Comparison of ENCODE assay signal across 8 cellular contexts in the genomic region with DNA sequence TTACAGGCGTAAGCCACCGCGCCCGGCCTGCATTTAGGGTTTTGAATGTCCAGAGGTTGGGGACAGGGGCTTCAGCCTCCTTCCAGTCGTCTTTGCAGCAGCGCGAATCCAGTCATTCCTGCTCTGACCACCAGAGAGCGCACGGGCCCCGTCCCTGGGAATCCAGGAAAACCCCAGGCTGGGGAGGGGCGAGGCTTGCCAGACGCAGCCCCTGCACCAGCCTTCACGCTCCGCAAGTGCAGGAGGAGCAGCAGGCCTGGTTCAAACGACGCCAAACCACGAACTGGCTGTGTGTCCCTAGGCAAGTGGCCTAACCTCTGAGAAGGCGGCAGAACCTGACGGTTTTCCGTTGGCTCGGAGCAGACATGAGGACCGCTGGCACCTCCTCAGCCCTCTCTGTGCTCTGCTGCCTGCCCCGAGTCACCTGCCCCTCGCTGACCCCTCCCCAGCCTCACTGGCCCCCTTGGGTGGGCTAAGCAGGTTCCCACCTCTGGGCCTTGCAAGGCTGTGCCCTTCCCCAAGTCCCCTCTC. TPM values are rescaled to one million over a fixed set of nuclear protein-coding genes. Genes with fewer than 3 reads are reported as not detected.
DNase-seq lines count a peak whose midpoint lies in the region; ATAC-seq and TF ChIP-seq lines count a peak whose summit lies in the region.

No MANE protein-coding gene starts in this region.

- no TSS peak for BruUV-seq in HCT116 (replicated peaks; lab: Mats Ljungman, UMichigan)

- H3K79me2 ChIP-seq in HCT116 (ENCODE audit: insufficient read depth, low read length) = peaks cover 30% of the 10 kb centered on the region

- intact Hi-C loops in HCT116 (cut with micrococcal nuclease) = loop anchor here (1.0 kb wide), 1 partner anchor 69 kb away; no protein-coding TSS in a partner anchor
- intact Hi-C loops in activated CD8-positive, alpha-beta T cell treated with anti-CD3 and anti-CD28 coated beads for 36 hours (cut with micrococcal nuclease) = loop anchor here (1.0 kb wide), 1 partner anchor 69 kb away; no protein-coding TSS in a partner anchor

- peak; percentile 52 for ATAC-seq in HCT116
- ATAC-seq in activated CD8-positive, alpha-beta T cell treated with anti-CD3 and anti-CD28 coated beads for 36 hours = no peak
- no peak for ATAC-seq in GM18519 (IDR thresholded peaks at IDR 0.05; ENCODE audit: low FRiP score, unreplicated experiment)

- POLR2A ChIA-PET in HCT116 (lab: Charles Lee) = no interaction called here
- POLR2A ChIA-PET in activated CD8-positive, alpha-beta T cell treated with anti-CD3 and anti-CD28 coated beads for 36 hours (lab: Charles Lee) = no interaction called here

- H3K36me3 ChIP-seq in HCT116 (ENCODE audit: control insufficient read depth in 1 of 2, insufficient read depth in 2 of 2, low read length in 2 of 2) (peaks cover 0 to 6% of the 10 kb centered on the region in 2 experiments; a peak in 1 of 4 replicates), duodenal mucosa (ENCODE audit: control insufficient read depth in 1 of 2, insufficient read depth in 2 of 2, low read length in 2 of 2) (no peaks in the 10 kb centered on the region)

- TF ChIP-seq RAD21 in HCT116 (IDR thresholded peaks at IDR 0.05; ENCODE audit: low read depth) = peak; percentile 98

- RAD21 ChIA-PET in HCT116 (lab: Charles Lee; ENCODE audit: low non-redundant PET in 1 of 2, low total read pairs in 2 of 2, uncharacterized antibody in 2 of 2, unreplicated experiment in 2 of 2) = interaction anchor here (0.6 to 0.7 kb wide), 3 partner anchors 19 to 69 kb away, joined by 3 to 11 read pairs (median 10); no protein-coding TSS in a partner anchor

- peak overlapping the region; percentile 48 for H3K4me3 ChIP-seq in AG10803 (ENCODE audit: low read length)
- peak overlapping the region; percentile 17 to 24; a peak in 3 of 4 replicates for H3K4me3 ChIP-seq in HCT116 (replicated peaks in 1 of 2; ENCODE audit: low read depth in 1 of 2, low read length in 2 of 2)
- H3K4me3 ChIP-seq in duodenal mucosa (ENCODE audit: low read depth in 1 of 2, low read length in 2 of 2) = peak overlapping the region; percentile 25 to 65

- peak overlapping the region; percentile 83; the same call in 1 of the 2 replicates for H3K9ac ChIP-seq in HCT116 (ENCODE audit: low read length)
- peak overlapping the region in 1 of 2 donors; percentile 72 for H3K9ac ChIP-seq in duodenal mucosa (ENCODE audit: low read depth in 1 of 2, low read length in 2 of 2)

- H3K27me3 ChIP-seq in HCT116 (ENCODE audit: insufficient read depth, low read length) = no peaks in the 10 kb centered on the region
- H3K27me3 ChIP-seq in duodenal mucosa (ENCODE audit: control insufficient read depth in 1 of 2, insufficient read depth in 2 of 2, low read length in 2 of 2) = no peaks in the 10 kb centered on the region

- peak overlapping the region; percentile 99; the same call in 1 of the 2 replicates for H3K27ac ChIP-seq in HCT116 (ENCODE audit: low read depth, low read length)
- no peak overlapping the region for H3K27ac ChIP-seq in duodenal mucosa (ENCODE audit: low read depth, low read length)

- peaks cover 16% of the 10 kb centered on the region for H3K36me3 Mint-ChIP-seq in activated CD8-positive, alpha-beta T cell treated with anti-CD3 and anti-CD28 coated beads for 36 hours (ENCODE audit: low read depth)

- H3K9me3 ChIP-seq in HCT116 (ENCODE audit: control insufficient read depth in 1 of 2, insufficient read depth in 1 of 2, low read depth in 1 of 2, low read length in 2 of 2) (no peaks in the 10 kb centered on the region), duodenal mucosa (ENCODE audit: control insufficient read depth in 1 of 2, low read length in 2 of 2) (no peaks in the 10 kb centered on the region)

- peak overlapping the region; percentile 35 for H3K4me3 Mint-ChIP-seq in activated CD8-positive, alpha-beta T cell treated with anti-CD3 and anti-CD28 coated beads for 36 hours

- DNase-seq in AG10803 (ENCODE audit: low read depth) = peak; percentile 62
- DNase-seq in HCT116 (ENCODE audit: low read depth, low spot score) = peak; percentile 55
- peak; percentile 30 for DNase-seq in NCI-H748 treated with DMSO at 0.1 percent for 48 hours (lab: John Stamatoyannopoulos, UW)
- peak; percentile 84 for DNase-seq in activated CD8-positive, alpha-beta T cell treated with anti-CD3 and anti-CD28 coated beads for 36 hours
- peak; percentile 73 to 84 for DNase-seq in lung microvascular endothelial cell (ENCODE audit: low read depth in 2 of 2)
- peak; percentile 68 for DNase-seq in stimulated activated CD8-positive, alpha-beta memory T cell treated with anti-CD3 and anti-CD28 coated beads, Interleukin-12 subunit alpha, Interleukin-12 subunit beta, amount 100 ng/mL, for 1 hour (ENCODE audit: low read depth)

- no peaks in the 10 kb centered on the region for H3K9me3 Mint-ChIP-seq in activated CD8-positive, alpha-beta T cell treated with anti-CD3 and anti-CD28 coated beads for 36 hours

- TF ChIP-seq POLR2A in HCT116 (IDR thresholded peaks at IDR 0.05; ENCODE audit: borderline replicate concordance, extremely low read depth, insufficient read depth, insufficient read length) = no peak

- TF ChIP-seq CTCF in AG10803 (conservative IDR thresholded peaks at IDR 0.05; ENCODE audit: low read length) (peak; percentile 80), HCT116 (IDR thresholded peaks at IDR 0.05 in 2 of 3, conservative IDR thresholded peaks at IDR 0.05 in 1 of 3; ENCODE audit: borderline replicate concordance in 1 of 3, insufficient read depth in 1 of 3, low read depth in 2 of 3, low read length in 2 of 3) (peak; percentile 84 to 93 (median 92))
- peak; percentile 98 for TF ChIP-seq CTCF in activated CD8-positive, alpha-beta T cell treated with anti-CD3 and anti-CD28 coated beads for 36 hours (IDR thresholded peaks at IDR 0.05)

- H3K27ac Mint-ChIP-seq in activated CD8-positive, alpha-beta T cell treated with anti-CD3 and anti-CD28 coated beads for 36 hours = peak overlapping the region; percentile 63

- no peaks in the 10 kb centered on the region for H3K9me2 ChIP-seq in HCT116 (ENCODE audit: insufficient read depth)

- peak overlapping the region; percentile 10 for H2AFZ ChIP-seq in HCT116 (ENCODE audit: low read depth, low read length, poor library complexity, severe bottlenecking)

- H3K4me1 Mint-ChIP-seq in activated CD8-positive, alpha-beta T cell treated with anti-CD3 and anti-CD28 coated beads for 36 hours (ENCODE audit: low read depth) = peaks cover 13% of the 10 kb centered on the region

- peaks cover 5% of the 10 kb centered on the region; the same call in 1 of the 2 replicates for H4K20me1 ChIP-seq in HCT116 (ENCODE audit: insufficient read depth)

- CTCF ChIA-PET in HCT116 (lab: Charles Lee) = no interaction called here
- CTCF ChIA-PET in activated CD8-positive, alpha-beta T cell treated with anti-CD3 and anti-CD28 coated beads for 36 hours (lab: Charles Lee) = no interaction called here

- H3K27me3 Mint-ChIP-seq in activated CD8-positive, alpha-beta T cell treated with anti-CD3 and anti-CD28 coated beads for 36 hours = peaks cover 8% of the 10 kb centered on the region

- H3K4me1 ChIP-seq in HCT116 (ENCODE audit: control insufficient read depth in 1 of 2, insufficient read depth in 2 of 2, low read length in 2 of 2) = peaks cover 18 to 35% of the 10 kb centered on the region in 2 experiments
- peaks cover 17 to 35% of the 10 kb centered on the region in 2 donors for H3K4me1 ChIP-seq in duodenal mucosa (ENCODE audit: control insufficient read depth in 1 of 2, insufficient read depth in 2 of 2, low read length in 2 of 2)

- H3K4me2 ChIP-seq in HCT116 (ENCODE audit: low read length) = peak overlapping the region; percentile 99

TF ChIP-seq in HCT116, 20 proteins besides CTCF, POLR2A, EP300 and RAD21 (continues in another document):
- peak; percentile 22 for TF ChIP-seq YY1 (IDR thresholded peaks at IDR 0.05; ENCODE audit: extremely low read depth, insufficient replicate concordance, low read depth, low read length)
- TF ChIP-seq FOSL1 (IDR thresholded peaks at IDR 0.05; ENCODE audit: low read depth) = no peak
- TF ChIP-seq SRF (IDR thresholded peaks at IDR 0.05; ENCODE audit: low read depth) = no peak
- TF ChIP-seq, protein P1, sequence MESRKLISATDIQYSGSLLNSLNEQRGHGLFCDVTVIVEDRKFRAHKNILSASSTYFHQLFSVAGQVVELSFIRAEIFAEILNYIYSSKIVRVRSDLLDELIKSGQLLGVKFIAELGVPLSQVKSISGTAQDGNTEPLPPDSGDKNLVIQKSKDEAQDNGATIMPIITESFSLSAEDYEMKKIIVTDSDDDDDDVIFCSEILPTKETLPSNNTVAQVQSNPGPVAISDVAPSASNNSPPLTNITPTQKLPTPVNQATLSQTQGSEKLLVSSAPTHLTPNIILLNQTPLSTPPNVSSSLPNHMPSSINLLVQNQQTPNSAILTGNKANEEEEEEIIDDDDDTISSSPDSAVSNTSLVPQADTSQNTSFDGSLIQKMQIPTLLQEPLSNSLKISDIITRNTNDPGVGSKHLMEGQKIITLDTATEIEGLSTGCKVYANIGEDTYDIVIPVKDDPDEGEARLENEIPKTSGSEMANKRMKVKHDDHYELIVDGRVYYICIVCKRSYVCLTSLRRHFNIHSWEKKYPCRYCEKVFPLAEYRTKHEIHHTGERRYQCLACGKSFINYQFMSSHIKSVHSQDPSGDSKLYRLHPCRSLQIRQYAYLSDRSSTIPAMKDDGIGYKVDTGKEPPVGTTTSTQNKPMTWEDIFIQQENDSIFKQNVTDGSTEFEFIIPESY (IDR thresholded peaks at IDR 0.05; ENCODE audit: extremely low read depth, insufficient replicate concordance, low read length) = no peak

RNA-seq across cellular contexts. Expression of a gene that starts 2.0 kb away (rescaled TPM):
- total RNA-seq in HCT116 (2021; ENCODE audit: unreplicated experiment) (93.8 TPM), lung microvascular endothelial cell (25.5 and 27.8 TPM in 2 replicates)
- 87.9 and 89.0 TPM in 2 replicates for polyA plus RNA-seq in HCT116 (2012)
- total RNA-seq in activated CD8-positive, alpha-beta T cell treated with anti-CD3 and anti-CD28 coated beads for 36 hours = 100 to 1,000 TPM in 1 of 2 experiments, 10 to 100 TPM in 1; 99.1 to 101 TPM

RNA-seq across cellular contexts. Expression of a gene that starts 11.2 kb away (rescaled TPM):
- total RNA-seq in HCT116 (2021; ENCODE audit: unreplicated experiment) = 29.1 TPM
- 25.7 and 26.1 TPM in 2 replicates for polyA plus RNA-seq in HCT116 (2012)
- 10 to 100 TPM; 12.3 TPM for total RNA-seq in activated CD8-positive, alpha-beta T cell treated with anti-CD3 and anti-CD28 coated beads for 36 hours
- 5.0 and 5.2 TPM in 2 replicates for total RNA-seq in lung microvascular endothelial cell

RNA-seq across cellular contexts. Expression of a gene that starts 25.3 kb away (rescaled TPM):
- total RNA-seq in HCT116 (2021; ENCODE audit: unreplicated experiment) = 1.5 TPM
- 0.35 and 0.39 TPM in 2 replicates for polyA plus RNA-seq in HCT116 (2012)
- under 1 TPM in 1 of 2 experiments, not detected in 1; 0.16 TPM for total RNA-seq in activated CD8-positive, alpha-beta T cell treated with anti-CD3 and anti-CD28 coated beads for 36 hours
- not detected in 2 replicates for total RNA-seq in lung microvascular endothelial cell

RNA-seq across cellular contexts. Expression of a gene that starts 30.3 kb away (rescaled TPM):
- total RNA-seq in HCT116 (2021; ENCODE audit: unreplicated experiment) = not detected
- 0.12 and 0.16 TPM in 2 replicates for polyA plus RNA-seq in HCT116 (2012)
- total RNA-seq in activated CD8-positive, alpha-beta T cell treated with anti-CD3 and anti-CD28 coated beads for 36 hours = not detected
- not detected in 2 replicates for total RNA-seq in lung microvascular endothelial cell

RNA-seq across cellular contexts. Expression of a gene that starts 31.6 kb away (rescaled TPM):
- total RNA-seq in HCT116 (2021; ENCODE audit: unreplicated experiment) (138 TPM), lung microvascular endothelial cell (14.4 and 18.8 TPM in 2 replicates)
- polyA plus RNA-seq in HCT116 (2012) = 175 and 185 TPM in 2 replicates
- total RNA-seq in activated CD8-positive, alpha-beta T cell treated with anti-CD3 and anti-CD28 coated beads for 36 hours = 10 to 100 TPM; 66.6 to 67.9 TPM

Comparison
In these comparisons a context has a peak if more than half of its experiments do, and no peak if none do; other contexts are left out.
1. DNase-seq: peak in every context shown above with its lines; median percentile 84 in activated CD8-positive, alpha-beta T cell treated with anti-CD3 and anti-CD28 coated beads for 36 hours; 78 in lung microvascular endothelial cell; 68 in stimulated activated CD8-positive, alpha-beta memory T cell treated with anti-CD3 and anti-CD28 coated beads, Interleukin-12 subunit alpha, Interleukin-12 subunit beta, amount 100 ng/mL, for 1 hour; 62 in AG10803; 55 in HCT116; 30 in NCI-H748 treated with DMSO at 0.1 percent for 48 hours.